Comparison of ENCODE assay signal across 1 cellular context in the genomic region with DNA sequence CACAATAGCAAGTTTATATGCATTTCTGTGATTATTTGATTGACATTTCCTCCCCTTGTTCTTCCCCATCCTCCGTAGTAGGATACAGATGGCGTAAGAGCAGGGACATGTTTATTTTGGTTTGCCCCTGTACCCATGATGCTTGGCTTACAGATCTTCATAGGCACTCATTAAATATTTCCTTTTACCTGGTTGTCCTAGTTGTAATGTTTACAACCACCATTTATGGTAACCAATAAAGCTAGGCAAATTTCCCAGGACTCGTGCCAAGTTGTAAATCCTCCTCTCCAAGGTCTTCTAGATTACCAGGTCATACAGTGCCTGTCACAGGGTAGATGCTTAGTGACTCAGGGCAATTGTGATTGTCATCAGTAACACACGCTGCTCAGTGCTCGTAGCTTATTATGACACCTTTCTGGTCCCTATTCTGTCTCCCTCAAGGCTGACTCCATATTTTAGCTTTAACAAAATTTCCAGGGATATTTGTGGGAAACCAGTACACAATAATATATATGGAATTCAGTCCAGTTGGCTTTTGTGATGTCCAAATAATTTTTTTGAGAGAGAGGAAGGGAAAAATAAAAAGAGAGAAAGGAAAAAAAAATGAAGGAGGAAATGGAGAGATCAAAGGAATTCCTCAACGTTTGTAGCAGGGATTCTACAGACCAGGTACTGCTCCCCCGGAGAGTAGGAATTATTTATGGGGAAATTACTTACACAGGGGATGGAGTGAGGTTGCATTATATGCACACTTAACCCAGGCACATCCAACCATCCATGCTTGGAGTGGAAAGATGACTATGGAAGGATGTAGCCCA.
TF ChIP-seq lines count a peak whose summit lies in the region.

No MANE protein-coding gene starts in this region.

TF ChIP-seq in HEK293, 187 proteins besides CTCF, POLR2A, EP300 and RAD21 (continued from another document and continues in another):
- TF ChIP-seq ZNF610 (tag by site-specific recombination; IDR thresholded peaks at IDR 0.05; ENCODE audit: borderline replicate concordance) = no peak
- TF ChIP-seq SP2 (tag by site-specific recombination; IDR thresholded peaks at IDR 0.05) = no peak
- peak; percentile 91 for TF ChIP-seq WT1 (tag by site-specific recombination; IDR thresholded peaks at IDR 0.05)
- TF ChIP-seq IKZF3 (tag by site-specific recombination; IDR thresholded peaks at IDR 0.05) = 0 out of 2 replicates have a peak, but pooled peaks have one; percentile 46
- TF ChIP-seq ZFP37 (tag by site-specific recombination; IDR thresholded peaks at IDR 0.05) = no peak
- no peak for TF ChIP-seq ZNF423 (tag by site-specific recombination; IDR thresholded peaks at IDR 0.05)
- TF ChIP-seq, protein P1, sequence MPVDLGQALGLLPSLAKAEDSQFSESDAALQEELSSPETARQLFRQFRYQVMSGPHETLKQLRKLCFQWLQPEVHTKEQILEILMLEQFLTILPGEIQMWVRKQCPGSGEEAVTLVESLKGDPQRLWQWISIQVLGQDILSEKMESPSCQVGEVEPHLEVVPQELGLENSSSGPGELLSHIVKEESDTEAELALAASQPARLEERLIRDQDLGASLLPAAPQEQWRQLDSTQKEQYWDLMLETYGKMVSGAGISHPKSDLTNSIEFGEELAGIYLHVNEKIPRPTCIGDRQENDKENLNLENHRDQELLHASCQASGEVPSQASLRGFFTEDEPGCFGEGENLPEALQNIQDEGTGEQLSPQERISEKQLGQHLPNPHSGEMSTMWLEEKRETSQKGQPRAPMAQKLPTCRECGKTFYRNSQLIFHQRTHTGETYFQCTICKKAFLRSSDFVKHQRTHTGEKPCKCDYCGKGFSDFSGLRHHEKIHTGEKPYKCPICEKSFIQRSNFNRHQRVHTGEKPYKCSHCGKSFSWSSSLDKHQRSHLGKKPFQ (tag by site-specific recombination; IDR thresholded peaks at IDR 0.05) = no peak
- peak; percentile 85 for TF ChIP-seq ZNF629 (tag by site-specific recombination; IDR thresholded peaks at IDR 0.05)
- TF ChIP-seq ZNF510 (tag by site-specific recombination; IDR thresholded peaks at IDR 0.05; ENCODE audit: insufficient replicate concordance) = no peak
- TF ChIP-seq SCRT2 (tag by site-specific recombination; IDR thresholded peaks at IDR 0.05) = no peak
- TF ChIP-seq GLIS1 (tag by site-specific recombination; IDR thresholded peaks at IDR 0.05) = peak; percentile 18; the same call in 1 of the 2 replicates
- TF ChIP-seq, protein P2, sequence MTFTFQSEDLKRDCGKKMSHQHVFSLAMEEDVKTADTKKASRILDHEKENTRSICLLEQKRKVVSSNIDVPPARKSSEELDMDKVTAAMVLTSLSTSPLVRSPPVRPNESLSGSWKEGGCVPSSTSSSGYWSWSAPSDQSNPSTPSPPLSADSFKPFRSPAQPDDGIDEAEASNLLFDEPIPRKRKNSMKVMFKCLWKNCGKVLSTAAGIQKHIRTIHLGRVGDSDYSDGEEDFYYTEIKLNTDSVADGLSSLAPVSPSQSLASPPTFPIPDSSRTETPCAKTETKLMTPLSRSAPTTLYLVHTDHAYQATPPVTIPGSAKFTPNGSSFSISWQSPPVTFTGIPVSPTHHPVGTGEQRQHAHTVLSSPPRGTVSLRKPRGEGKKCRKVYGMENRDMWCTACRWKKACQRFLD (tag by site-specific recombination; IDR thresholded peaks at IDR 0.05) = no peak
- TF ChIP-seq ZNF324 (tag by site-specific recombination; IDR thresholded peaks at IDR 0.05) = 0 out of 2 replicates have a peak, but pooled peaks have one; percentile 24
- peak; percentile 69 for TF ChIP-seq FEZF1 (tag by site-specific recombination; IDR thresholded peaks at IDR 0.05)
- TF ChIP-seq, protein P3, sequence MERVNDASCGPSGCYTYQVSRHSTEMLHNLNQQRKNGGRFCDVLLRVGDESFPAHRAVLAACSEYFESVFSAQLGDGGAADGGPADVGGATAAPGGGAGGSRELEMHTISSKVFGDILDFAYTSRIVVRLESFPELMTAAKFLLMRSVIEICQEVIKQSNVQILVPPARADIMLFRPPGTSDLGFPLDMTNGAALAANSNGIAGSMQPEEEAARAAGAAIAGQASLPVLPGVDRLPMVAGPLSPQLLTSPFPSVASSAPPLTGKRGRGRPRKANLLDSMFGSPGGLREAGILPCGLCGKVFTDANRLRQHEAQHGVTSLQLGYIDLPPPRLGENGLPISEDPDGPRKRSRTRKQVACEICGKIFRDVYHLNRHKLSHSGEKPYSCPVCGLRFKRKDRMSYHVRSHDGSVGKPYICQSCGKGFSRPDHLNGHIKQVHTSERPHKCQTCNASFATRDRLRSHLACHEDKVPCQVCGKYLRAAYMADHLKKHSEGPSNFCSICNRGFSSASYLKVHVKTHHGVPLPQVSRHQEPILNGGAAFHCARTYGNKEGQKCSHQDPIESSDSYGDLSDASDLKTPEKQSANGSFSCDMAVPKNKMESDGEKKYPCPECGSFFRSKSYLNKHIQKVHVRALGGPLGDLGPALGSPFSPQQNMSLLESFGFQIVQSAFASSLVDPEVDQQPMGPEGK (tag by site-specific recombination; IDR thresholded peaks at IDR 0.05) = 0 out of 2 replicates have a peak, but pooled peaks have one; percentile 16
- no peak for TF ChIP-seq ZNF600 (tag by site-specific recombination; IDR thresholded peaks at IDR 0.05)
- TF ChIP-seq ZNF211 (tag by site-specific recombination; IDR thresholded peaks at IDR 0.05; ENCODE audit: low read depth) = no peak
- no peak for TF ChIP-seq ZNF560 (tag by site-specific recombination; IDR thresholded peaks at IDR 0.05; ENCODE audit: borderline replicate concordance)
- TF ChIP-seq ZNF146 (tag by site-specific recombination; IDR thresholded peaks at IDR 0.05) = no peak
- TF ChIP-seq, protein P4, sequence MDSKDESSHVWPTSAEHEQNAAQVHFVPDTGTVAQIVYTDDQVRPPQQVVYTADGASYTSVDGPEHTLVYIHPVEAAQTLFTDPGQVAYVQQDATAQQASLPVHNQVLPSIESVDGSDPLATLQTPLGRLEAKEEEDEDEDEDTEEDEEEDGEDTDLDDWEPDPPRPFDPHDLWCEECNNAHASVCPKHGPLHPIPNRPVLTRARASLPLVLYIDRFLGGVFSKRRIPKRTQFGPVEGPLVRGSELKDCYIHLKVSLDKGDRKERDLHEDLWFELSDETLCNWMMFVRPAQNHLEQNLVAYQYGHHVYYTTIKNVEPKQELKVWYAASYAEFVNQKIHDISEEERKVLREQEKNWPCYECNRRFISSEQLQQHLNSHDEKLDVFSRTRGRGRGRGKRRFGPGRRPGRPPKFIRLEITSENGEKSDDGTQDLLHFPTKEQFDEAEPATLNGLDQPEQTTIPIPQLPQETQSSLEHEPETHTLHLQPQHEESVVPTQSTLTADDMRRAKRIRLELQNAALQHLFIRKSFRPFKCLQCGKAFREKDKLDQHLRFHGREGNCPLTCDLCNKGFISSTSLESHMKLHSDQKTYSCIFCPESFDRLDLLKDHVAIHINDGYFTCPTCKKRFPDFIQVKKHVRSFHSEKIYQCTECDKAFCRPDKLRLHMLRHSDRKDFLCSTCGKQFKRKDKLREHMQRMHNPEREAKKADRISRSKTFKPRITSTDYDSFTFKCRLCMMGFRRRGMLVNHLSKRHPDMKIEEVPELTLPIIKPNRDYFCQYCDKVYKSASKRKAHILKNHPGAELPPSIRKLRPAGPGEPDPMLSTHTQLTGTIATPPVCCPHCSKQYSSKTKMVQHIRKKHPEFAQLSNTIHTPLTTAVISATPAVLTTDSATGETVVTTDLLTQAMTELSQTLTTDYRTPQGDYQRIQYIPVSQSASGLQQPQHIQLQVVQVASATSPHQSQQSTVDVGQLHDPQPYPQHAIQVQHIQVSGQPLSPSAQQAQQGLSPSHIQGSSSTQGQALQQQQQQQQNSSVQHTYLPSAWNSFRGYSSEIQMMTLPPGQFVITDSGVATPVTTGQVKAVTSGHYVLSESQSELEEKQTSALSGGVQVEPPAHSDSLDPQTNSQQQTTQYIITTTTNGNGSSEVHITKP (tag by site-specific recombination; IDR thresholded peaks at IDR 0.05) = peak; percentile 66
- peak; percentile 45; the same call in 1 of the 2 replicates for TF ChIP-seq OVOL3 (tag by site-specific recombination; IDR thresholded peaks at IDR 0.05)
- no peak for TF ChIP-seq KLF9 (tag by site-specific recombination; IDR thresholded peaks at IDR 0.05; ENCODE audit: low read depth)
- TF ChIP-seq TRIM28 (IDR thresholded peaks at IDR 0.05; ENCODE audit: borderline replicate concordance, low read length) = peak; percentile 66; the same call in 1 of the 2 replicates
- TF ChIP-seq, protein P5, sequence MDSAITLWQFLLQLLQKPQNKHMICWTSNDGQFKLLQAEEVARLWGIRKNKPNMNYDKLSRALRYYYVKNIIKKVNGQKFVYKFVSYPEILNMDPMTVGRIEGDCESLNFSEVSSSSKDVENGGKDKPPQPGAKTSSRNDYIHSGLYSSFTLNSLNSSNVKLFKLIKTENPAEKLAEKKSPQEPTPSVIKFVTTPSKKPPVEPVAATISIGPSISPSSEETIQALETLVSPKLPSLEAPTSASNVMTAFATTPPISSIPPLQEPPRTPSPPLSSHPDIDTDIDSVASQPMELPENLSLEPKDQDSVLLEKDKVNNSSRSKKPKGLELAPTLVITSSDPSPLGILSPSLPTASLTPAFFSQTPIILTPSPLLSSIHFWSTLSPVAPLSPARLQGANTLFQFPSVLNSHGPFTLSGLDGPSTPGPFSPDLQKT (IDR thresholded peaks at IDR 0.05; ENCODE audit: borderline replicate concordance, low read depth, low read length) = no peak
- TF ChIP-seq ZNF791 (tag by site-specific recombination; IDR thresholded peaks at IDR 0.05) = no peak
- TF ChIP-seq, protein P6, sequence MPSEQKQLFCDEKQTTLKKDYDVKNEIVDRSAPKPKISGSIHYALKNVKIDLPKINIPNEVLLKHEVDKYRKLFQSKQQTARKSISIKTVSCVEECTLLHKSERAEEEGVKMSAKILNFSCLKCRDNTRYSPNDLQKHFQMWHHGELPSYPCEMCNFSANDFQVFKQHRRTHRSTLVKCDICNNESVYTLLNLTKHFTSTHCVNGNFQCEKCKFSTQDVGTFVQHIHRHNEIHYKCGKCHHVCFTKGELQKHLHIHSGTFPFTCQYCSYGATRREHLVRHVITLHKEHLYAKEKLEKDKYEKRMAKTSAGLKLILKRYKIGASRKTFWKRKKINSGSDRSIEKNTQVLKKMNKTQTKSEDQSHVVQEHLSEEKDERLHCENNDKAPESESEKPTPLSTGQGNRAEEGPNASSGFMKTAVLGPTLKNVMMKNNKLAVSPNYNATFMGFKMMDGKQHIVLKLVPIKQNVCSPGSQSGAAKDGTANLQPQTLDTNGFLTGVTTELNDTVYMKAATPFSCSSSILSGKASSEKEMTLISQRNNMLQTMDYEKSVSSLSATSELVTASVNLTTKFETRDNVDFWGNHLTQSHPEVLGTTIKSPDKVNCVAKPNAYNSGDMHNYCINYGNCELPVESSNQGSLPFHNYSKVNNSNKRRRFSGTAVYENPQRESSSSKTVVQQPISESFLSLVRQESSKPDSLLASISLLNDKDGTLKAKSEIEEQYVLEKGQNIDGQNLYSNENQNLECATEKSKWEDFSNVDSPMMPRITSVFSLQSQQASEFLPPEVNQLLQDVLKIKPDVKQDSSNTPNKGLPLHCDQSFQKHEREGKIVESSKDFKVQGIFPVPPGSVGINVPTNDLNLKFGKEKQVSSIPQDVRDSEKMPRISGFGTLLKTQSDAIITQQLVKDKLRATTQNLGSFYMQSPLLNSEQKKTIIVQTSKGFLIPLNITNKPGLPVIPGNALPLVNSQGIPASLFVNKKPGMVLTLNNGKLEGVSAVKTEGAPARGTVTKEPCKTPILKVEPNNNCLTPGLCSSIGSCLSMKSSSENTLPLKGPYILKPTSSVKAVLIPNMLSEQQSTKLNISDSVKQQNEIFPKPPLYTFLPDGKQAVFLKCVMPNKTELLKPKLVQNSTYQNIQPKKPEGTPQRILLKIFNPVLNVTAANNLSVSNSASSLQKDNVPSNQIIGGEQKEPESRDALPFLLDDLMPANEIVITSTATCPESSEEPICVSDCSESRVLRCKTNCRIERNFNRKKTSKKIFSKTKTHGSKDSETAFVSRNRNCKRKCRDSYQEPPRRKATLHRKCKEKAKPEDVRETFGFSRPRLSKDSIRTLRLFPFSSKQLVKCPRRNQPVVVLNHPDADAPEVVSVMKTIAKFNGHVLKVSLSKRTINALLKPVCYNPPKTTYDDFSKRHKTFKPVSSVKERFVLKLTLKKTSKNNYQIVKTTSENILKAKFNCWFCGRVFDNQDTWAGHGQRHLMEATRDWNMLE (tag by site-specific recombination; conservative IDR thresholded peaks at IDR 0.05; ENCODE audit: low read depth) = 0 out of 2 replicates have a peak, but pooled peaks have one; percentile 19
- peak; percentile 29; the same call in 1 of the 2 replicates for TF ChIP-seq KLF8 (tag by site-specific recombination; IDR thresholded peaks at IDR 0.05)
- TF ChIP-seq, protein P7, sequence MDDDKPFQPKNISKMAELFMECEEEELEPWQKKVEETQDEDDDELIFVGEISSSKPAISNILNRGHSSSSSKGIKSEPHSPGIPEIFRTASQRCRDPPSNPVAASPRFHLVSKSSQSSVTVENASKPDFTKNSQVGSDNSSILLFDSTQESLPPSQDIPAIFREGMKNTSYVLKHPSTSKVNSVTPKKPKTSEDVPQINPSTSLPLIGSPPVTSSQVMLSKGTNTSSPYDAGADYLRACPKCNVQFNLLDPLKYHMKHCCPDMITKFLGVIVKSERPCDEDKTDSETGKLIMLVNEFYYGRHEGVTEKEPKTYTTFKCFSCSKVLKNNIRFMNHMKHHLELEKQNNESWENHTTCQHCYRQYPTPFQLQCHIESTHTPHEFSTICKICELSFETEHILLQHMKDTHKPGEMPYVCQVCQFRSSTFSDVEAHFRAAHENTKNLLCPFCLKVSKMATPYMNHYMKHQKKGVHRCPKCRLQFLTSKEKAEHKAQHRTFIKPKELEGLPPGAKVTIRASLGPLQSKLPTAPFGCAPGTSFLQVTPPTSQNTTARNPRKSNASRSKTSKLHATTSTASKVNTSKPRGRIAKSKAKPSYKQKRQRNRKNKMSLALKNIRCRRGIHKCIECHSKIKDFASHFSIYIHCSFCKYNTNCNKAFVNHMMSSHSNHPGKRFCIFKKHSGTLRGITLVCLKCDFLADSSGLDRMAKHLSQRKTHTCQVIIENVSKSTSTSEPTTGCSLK (tag by site-specific recombination; IDR thresholded peaks at IDR 0.05) = no peak
- TF ChIP-seq ZNF19 (tag by site-specific recombination; IDR thresholded peaks at IDR 0.05; ENCODE audit: low read depth) = 0 out of 2 replicates have a peak, but pooled peaks have one; percentile 5
- no peak for TF ChIP-seq ZFP69B (tag by site-specific recombination; IDR thresholded peaks at IDR 0.05)
- TF ChIP-seq, protein P8, sequence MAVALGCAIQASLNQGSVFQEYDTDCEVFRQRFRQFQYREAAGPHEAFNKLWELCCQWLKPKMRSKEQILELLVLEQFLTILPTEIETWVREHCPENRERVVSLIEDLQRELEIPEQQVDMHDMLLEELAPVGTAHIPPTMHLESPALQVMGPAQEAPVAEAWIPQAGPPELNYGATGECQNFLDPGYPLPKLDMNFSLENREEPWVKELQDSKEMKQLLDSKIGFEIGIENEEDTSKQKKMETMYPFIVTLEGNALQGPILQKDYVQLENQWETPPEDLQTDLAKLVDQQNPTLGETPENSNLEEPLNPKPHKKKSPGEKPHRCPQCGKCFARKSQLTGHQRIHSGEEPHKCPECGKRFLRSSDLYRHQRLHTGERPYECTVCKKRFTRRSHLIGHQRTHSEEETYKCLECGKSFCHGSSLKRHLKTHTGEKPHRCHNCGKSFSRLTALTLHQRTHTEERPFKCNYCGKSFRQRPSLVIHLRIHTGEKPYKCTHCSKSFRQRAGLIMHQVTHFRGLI (tag by site-specific recombination; IDR thresholded peaks at IDR 0.05) = no peak
- TF ChIP-seq ZNF184 (tag by site-specific recombination; IDR thresholded peaks at IDR 0.05) = peak; percentile 72; the same call in 1 of the 2 replicates
- TF ChIP-seq ZNF530 (tag by site-specific recombination; IDR thresholded peaks at IDR 0.05; ENCODE audit: low read depth) = no peak
